In genomic region chr10:24383681-24384106, GRCh38 we compare ENCODE assay signal across 7 cellular contexts.
DNase-seq lines count a peak whose midpoint lies in the region; ATAC-seq, FAIRE-seq and TF ChIP-seq lines count a peak whose summit lies in the region.

No MANE protein-coding gene starts in this region.

- H3K36me3 ChIP-seq in NT2/D1 (ENCODE audit: insufficient read depth, insufficient read length, low read length) (peaks cover 28% of the 10 kb centered on the region), bronchial epithelial cell (ENCODE audit: control insufficient read depth, insufficient read depth, low read length) (peaks cover 6% of the 10 kb centered on the region)

- H3K27me3 ChIP-seq in NT2/D1 (ENCODE audit: insufficient read depth, insufficient read length) (no peaks in the 10 kb centered on the region), bronchial epithelial cell (ENCODE audit: control insufficient read depth, insufficient read depth, low read length) (no peaks in the 10 kb centered on the region)

- DNase-seq in G401 (ENCODE audit: low spot score) (peak; percentile 25), NT2/D1 (ENCODE audit: low read depth, low spot score) (peak; percentile 63), bronchial epithelial cell (ENCODE audit: low read depth) (peak; percentile 95), left colon (peak; percentile 91 to 92)
- peak; percentile 26 for DNase-seq in stimulated activated CD8-positive, alpha-beta memory T cell treated with anti-CD3 and anti-CD28 coated beads, Interleukin-2, amount 100 ng/mL, for 48 hours (ENCODE audit: low read depth in 2 of 2)

- ATAC-seq in GM19397 (IDR thresholded peaks at IDR 0.05; ENCODE audit: unreplicated experiment) (peak; percentile 87), HG03354 (IDR thresholded peaks at IDR 0.05; ENCODE audit: poor library complexity, severe bottlenecking, unreplicated experiment) (peak; percentile 91), left colon (peak; percentile 97)

- peak; percentile 72 for FAIRE-seq in bronchial epithelial cell (lab: Jason Lieb, UNC)

- no peaks in the 10 kb centered on the region for H3K9me3 ChIP-seq in NT2/D1 (ENCODE audit: insufficient read depth, low read length)

- no peak overlapping the region for H3K9ac ChIP-seq in NT2/D1 (ENCODE audit: insufficient read length, low read depth)

- in situ Hi-C loops in G401 (cut with HindIII; ENCODE audit: low sequenced_read_pairs) = no loop called here

- H3K4me3 ChIP-seq in NT2/D1 (ENCODE audit: insufficient read length, low read depth) = no peak overlapping the region
- no peak overlapping the region for H3K4me3 ChIP-seq in bronchial epithelial cell (ENCODE audit: low read depth, low read length)

- TF ChIP-seq CTCF in bronchial epithelial cell (IDR thresholded peaks at IDR 0.05; ENCODE audit: insufficient read depth, low read length, severe bottlenecking) = peak; percentile 67

- intact Hi-C loops in left colon (cut with DNase I, micrococcal nuclease) = no loop called here

- peaks cover 10% of the 10 kb centered on the region for H3K4me1 ChIP-seq in NT2/D1 (ENCODE audit: insufficient read depth, insufficient read length)

Comparison
In these comparisons a context has a peak if more than half of its experiments do, and no peak if none do; other contexts are left out.
1. DNase-seq: peak in every context shown above with its lines; median percentile 95 in bronchial epithelial cell; 92 in left colon; 63 in NT2/D1; 26 in stimulated activated CD8-positive, alpha-beta memory T cell treated with anti-CD3 and anti-CD28 coated beads, Interleukin-2, amount 100 ng/mL, for 48 hours; 25 in G401.